Comparison of ENCODE assay signal across 8 cellular contexts in the genomic region with DNA sequence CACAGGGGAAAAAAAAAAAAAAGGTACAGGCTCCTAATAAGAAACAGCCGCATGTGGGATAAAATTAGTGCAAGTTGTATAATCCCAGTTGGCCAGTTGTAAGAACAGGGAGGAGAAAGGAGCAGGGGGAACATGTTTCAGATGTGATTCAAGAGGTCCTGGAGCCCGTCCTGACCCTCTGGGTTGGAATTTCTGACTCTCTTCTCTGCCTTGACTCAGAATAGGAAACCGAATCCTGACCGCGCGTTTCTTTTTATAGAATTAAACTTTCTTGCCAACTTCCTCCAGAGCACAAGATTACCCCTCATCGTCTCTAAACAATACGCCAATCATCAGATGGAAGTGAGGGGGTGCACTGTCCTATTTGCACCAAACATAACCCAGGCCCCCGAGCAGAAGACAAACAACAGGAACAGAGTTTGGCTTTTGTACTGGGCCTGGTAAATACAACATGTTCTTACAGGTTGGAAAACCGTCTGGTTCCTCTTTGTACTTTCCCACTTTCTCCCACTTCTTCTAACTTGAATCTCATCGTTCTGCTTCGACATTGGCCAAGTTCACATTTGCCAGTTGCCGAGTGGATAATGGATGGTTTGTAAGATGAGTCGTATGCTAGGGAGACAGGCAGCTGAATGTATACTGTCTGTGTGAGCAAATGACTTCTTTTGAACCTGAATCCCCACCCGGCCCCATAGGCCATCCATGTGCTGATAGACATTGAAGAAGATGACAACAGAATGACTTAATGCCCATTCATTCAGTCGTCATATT.
DNase-seq lines count a peak whose midpoint lies in the region; ATAC-seq and TF ChIP-seq lines count a peak whose summit lies in the region.

No MANE protein-coding gene starts in this region.

- DNase-seq in HPDE6-E6E7 (ENCODE audit: extremely low spot score) (peak; percentile 37), UCSD-AML1 (lab: John Stamatoyannopoulos, UW; ENCODE audit: unreplicated experiment) (peak; percentile 35), fibroblast of mammary gland (ENCODE audit: low read depth) (peak; percentile 99), T-helper 9 cell (no peak), OCI-M1 (lab: John Stamatoyannopoulos, UW) (no peak), COLO668 (lab: John Stamatoyannopoulos, UW; ENCODE audit: unreplicated experiment) (no peak)

- H3K9ac ChIP-seq in rectal smooth muscle tissue (ENCODE audit: low read length): no peak overlapping the region

- peak overlapping the region; percentile 82 for H3K27ac ChIP-seq in rectal smooth muscle tissue (ENCODE audit: low read depth, low read length)

- ATAC-seq in GM21381 (IDR thresholded peaks at IDR 0.05; ENCODE audit: unreplicated experiment): no peak

- TF ChIP-seq CTCF in fibroblast of mammary gland (conservative IDR thresholded peaks at IDR 0.05; ENCODE audit: control insufficient read depth, insufficient read depth, low read depth, low read length): no peak

- no peaks in the 10 kb centered on the region for H3K36me3 ChIP-seq in rectal smooth muscle tissue (ENCODE audit: control insufficient read depth, insufficient read depth, low read length)

- peaks cover 25% of the 10 kb centered on the region for H3K4me1 ChIP-seq in rectal smooth muscle tissue (ENCODE audit: control insufficient read depth, insufficient read depth, low read length)

- H3K4me3 ChIP-seq in fibroblast of mammary gland (ENCODE audit: control insufficient read depth, low read depth, low read length): no peak overlapping the region
- H3K4me3 ChIP-seq in rectal smooth muscle tissue (ENCODE audit: low read length): no peak overlapping the region

- no peaks in the 10 kb centered on the region for H3K27me3 ChIP-seq in rectal smooth muscle tissue (ENCODE audit: control insufficient read depth, insufficient read depth, low read length)

Comparison
In these comparisons a context has a peak if more than half of its experiments do, and no peak if none do; other contexts are left out.
1. DNase-seq: peak in HPDE6-E6E7 (single experiment), UCSD-AML1 (single experiment) and fibroblast of mammary gland (single experiment); none in T-helper 9 cell (single experiment), OCI-M1 (single experiment) and COLO668 (single experiment).